8 cellular contexts compared by ENCODE assay signal in genomic region chr9:96218821-96219614, GRCh38.
DNase-seq lines count a peak whose midpoint lies in the region; ATAC-seq and TF ChIP-seq lines count a peak whose summit lies in the region.

No MANE protein-coding gene starts in this region.

- H3K27ac ChIP-seq in testis (peak overlapping the region; percentile 80 to 84), MM.1S (ENCODE audit: low read length) (no peak overlapping the region)

- 54 to 59% methylated on average over 44 to 51 of the region's 71 CpGs for WGBS in testis, 2 donors

- no peak overlapping the region for H3K27ac Mint-ChIP-seq in activated naive CD8-positive, alpha-beta T cell treated with anti-CD3 and anti-CD28 coated beads for 36 hours

- ATAC-seq in left colon, result peak; percentile 38
- no peak for ATAC-seq in GM21576 (IDR thresholded peaks at IDR 0.05; ENCODE audit: unreplicated experiment)
- no peak for ATAC-seq in HG02852 (IDR thresholded peaks at IDR 0.05; ENCODE audit: unreplicated experiment)

- H3F3A ChIP-seq in MM.1S (ENCODE audit: insufficient read depth, low read length), result no peaks in the 10 kb centered on the region

- no peak for TF ChIP-seq POLR2A in testis (IDR thresholded peaks at IDR 0.05)

- no peak overlapping the region for H2AFZ ChIP-seq in MM.1S (ENCODE audit: low read length)

- H3K9ac ChIP-seq in MM.1S (ENCODE audit: low read length), result no peak overlapping the region

- H3K9me2 ChIP-seq in MM.1S (replicated peaks; ENCODE audit: insufficient read depth, low read length), result no peaks in the 10 kb centered on the region

- no peaks in the 10 kb centered on the region for H4K20me1 ChIP-seq in MM.1S (ENCODE audit: insufficient read depth, low read length)

- H3K27me3 Mint-ChIP-seq in activated naive CD8-positive, alpha-beta T cell treated with anti-CD3 and anti-CD28 coated beads for 36 hours, result peaks cover 72% of the 10 kb centered on the region

- H3K79me2 ChIP-seq in MM.1S (ENCODE audit: low read length), result no peaks in the 10 kb centered on the region

- H3K4me2 ChIP-seq in MM.1S (ENCODE audit: low read depth, low read length), result no peak overlapping the region

- peaks cover 4% of the 10 kb centered on the region for H3K9me3 Mint-ChIP-seq in activated naive CD8-positive, alpha-beta T cell treated with anti-CD3 and anti-CD28 coated beads for 36 hours

- H3K4me1 ChIP-seq in testis (peaks cover 28% of the 10 kb centered on the region), MM.1S (ENCODE audit: low read length) (no peaks in the 10 kb centered on the region)

- peak overlapping the region; percentile 42 to 66 for H3K4me3 ChIP-seq in testis
- no peak overlapping the region for H3K4me3 ChIP-seq in MM.1S (ENCODE audit: low read length)

- H3K27me3 ChIP-seq in testis (no peaks in the 10 kb centered on the region), MM.1S (replicated peaks; ENCODE audit: insufficient read depth, low read length) (no peaks in the 10 kb centered on the region)

- no peaks in the 10 kb centered on the region for H3K36me3 ChIP-seq in testis (ENCODE audit: low read depth, missing control alignments)
- H3K36me3 ChIP-seq in MM.1S (replicated peaks; ENCODE audit: insufficient read depth, low read length), result no peaks in the 10 kb centered on the region

- intact Hi-C loops in left colon (cut with DNase I, micrococcal nuclease) (loop anchor here in 1 of 2 donors (10.0 kb wide), 1 partner anchor 154 kb away; no protein-coding TSS in a partner anchor), testis (cut with DNase I; ENCODE audit: low total_unique reads) (no loop called here)

- peaks cover 4% of the 10 kb centered on the region for H3K36me3 Mint-ChIP-seq in activated naive CD8-positive, alpha-beta T cell treated with anti-CD3 and anti-CD28 coated beads for 36 hours

- peak; percentile 56 for DNase-seq in activated CD8-positive, alpha-beta memory T cell treated with anti-CD3 and anti-CD28 coated beads, Interleukin-2, amount 50 U/mL, for 48 hours
- DNase-seq in activated CD8-positive, alpha-beta memory T cell treated with anti-CD3 and anti-CD28 coated beads, Interleukin-2, amount 50 U/mL, for 4 hours, result no peak
- peak; percentile 36 for DNase-seq in activated naive CD8-positive, alpha-beta T cell treated with anti-CD3 and anti-CD28 coated beads for 36 hours
- DNase-seq in left colon, result peak in 1 of 2 donors; percentile 19
- peak; percentile 51 for DNase-seq in testis
- no peak for DNase-seq in MM.1S

- H3K4me3 Mint-ChIP-seq in activated naive CD8-positive, alpha-beta T cell treated with anti-CD3 and anti-CD28 coated beads for 36 hours, result peak overlapping the region; percentile 72

- TF ChIP-seq CTCF in testis (IDR thresholded peaks at IDR 0.05), result peak in 1 of 3 experiments; percentile 6
- no peak for TF ChIP-seq CTCF in MM.1S (IDR thresholded peaks at IDR 0.05; ENCODE audit: low read length)

- H3K9me3 ChIP-seq in testis, result no peaks in the 10 kb centered on the region
- no peaks in the 10 kb centered on the region for H3K9me3 ChIP-seq in MM.1S (replicated peaks; ENCODE audit: insufficient read depth, low read length)

- H3K4me1 Mint-ChIP-seq in activated naive CD8-positive, alpha-beta T cell treated with anti-CD3 and anti-CD28 coated beads for 36 hours, result peaks cover 14% of the 10 kb centered on the region

Comparison
In these comparisons a context has a peak if more than half of its experiments do, and no peak if none do; other contexts are left out.
1. DNase-seq: peak in activated CD8-positive, alpha-beta memory T cell treated with anti-CD3 and anti-CD28 coated beads, Interleukin-2, amount 50 U/mL, for 48 hours (single experiment), activated naive CD8-positive, alpha-beta T cell treated with anti-CD3 and anti-CD28 coated beads for 36 hours (single experiment) and testis (single experiment); none in activated CD8-positive, alpha-beta memory T cell treated with anti-CD3 and anti-CD28 coated beads, Interleukin-2, amount 50 U/mL, for 4 hours (single experiment) and MM.1S (single experiment).